ENCODE assay signal across 1 cellular context in the genomic region with DNA sequence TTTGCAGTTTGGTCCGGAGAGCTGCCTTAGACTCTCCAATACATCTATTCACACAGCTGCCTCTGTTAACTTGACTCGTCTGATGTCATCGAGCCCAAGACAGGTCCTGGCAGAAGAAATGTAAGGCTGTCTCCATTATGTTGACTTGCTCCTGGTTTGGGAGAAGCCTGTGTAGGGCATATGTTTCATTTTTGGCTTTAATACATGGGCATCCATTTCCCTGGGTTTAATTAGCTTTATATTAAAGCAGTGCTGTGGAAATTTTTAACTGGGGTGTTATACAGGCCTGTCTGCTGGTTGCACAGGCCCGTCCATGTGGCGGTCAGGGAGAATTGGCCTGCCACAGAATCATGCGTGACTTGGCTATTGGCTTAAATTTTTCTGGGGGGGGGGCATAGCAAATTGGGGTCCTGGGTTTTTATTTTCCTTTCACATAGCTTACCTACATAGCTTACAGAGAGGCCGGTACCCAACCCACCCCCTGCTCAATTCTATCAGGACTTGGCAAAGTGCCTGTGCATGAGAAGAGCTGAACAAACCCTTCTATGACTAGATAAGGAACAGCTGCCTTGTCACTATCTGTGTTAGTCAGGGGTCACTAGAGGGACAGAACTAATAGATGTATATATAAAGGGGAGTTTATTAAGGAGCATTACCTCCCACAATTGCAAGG.
TF ChIP-seq lines count a peak whose summit lies in the region.

No MANE protein-coding gene starts in this region.

TF ChIP-seq in K562, 482 proteins besides CTCF, POLR2A, EP300 and RAD21 (continued from another document and continues in another):
- TF ChIP-seq, protein P1, sequence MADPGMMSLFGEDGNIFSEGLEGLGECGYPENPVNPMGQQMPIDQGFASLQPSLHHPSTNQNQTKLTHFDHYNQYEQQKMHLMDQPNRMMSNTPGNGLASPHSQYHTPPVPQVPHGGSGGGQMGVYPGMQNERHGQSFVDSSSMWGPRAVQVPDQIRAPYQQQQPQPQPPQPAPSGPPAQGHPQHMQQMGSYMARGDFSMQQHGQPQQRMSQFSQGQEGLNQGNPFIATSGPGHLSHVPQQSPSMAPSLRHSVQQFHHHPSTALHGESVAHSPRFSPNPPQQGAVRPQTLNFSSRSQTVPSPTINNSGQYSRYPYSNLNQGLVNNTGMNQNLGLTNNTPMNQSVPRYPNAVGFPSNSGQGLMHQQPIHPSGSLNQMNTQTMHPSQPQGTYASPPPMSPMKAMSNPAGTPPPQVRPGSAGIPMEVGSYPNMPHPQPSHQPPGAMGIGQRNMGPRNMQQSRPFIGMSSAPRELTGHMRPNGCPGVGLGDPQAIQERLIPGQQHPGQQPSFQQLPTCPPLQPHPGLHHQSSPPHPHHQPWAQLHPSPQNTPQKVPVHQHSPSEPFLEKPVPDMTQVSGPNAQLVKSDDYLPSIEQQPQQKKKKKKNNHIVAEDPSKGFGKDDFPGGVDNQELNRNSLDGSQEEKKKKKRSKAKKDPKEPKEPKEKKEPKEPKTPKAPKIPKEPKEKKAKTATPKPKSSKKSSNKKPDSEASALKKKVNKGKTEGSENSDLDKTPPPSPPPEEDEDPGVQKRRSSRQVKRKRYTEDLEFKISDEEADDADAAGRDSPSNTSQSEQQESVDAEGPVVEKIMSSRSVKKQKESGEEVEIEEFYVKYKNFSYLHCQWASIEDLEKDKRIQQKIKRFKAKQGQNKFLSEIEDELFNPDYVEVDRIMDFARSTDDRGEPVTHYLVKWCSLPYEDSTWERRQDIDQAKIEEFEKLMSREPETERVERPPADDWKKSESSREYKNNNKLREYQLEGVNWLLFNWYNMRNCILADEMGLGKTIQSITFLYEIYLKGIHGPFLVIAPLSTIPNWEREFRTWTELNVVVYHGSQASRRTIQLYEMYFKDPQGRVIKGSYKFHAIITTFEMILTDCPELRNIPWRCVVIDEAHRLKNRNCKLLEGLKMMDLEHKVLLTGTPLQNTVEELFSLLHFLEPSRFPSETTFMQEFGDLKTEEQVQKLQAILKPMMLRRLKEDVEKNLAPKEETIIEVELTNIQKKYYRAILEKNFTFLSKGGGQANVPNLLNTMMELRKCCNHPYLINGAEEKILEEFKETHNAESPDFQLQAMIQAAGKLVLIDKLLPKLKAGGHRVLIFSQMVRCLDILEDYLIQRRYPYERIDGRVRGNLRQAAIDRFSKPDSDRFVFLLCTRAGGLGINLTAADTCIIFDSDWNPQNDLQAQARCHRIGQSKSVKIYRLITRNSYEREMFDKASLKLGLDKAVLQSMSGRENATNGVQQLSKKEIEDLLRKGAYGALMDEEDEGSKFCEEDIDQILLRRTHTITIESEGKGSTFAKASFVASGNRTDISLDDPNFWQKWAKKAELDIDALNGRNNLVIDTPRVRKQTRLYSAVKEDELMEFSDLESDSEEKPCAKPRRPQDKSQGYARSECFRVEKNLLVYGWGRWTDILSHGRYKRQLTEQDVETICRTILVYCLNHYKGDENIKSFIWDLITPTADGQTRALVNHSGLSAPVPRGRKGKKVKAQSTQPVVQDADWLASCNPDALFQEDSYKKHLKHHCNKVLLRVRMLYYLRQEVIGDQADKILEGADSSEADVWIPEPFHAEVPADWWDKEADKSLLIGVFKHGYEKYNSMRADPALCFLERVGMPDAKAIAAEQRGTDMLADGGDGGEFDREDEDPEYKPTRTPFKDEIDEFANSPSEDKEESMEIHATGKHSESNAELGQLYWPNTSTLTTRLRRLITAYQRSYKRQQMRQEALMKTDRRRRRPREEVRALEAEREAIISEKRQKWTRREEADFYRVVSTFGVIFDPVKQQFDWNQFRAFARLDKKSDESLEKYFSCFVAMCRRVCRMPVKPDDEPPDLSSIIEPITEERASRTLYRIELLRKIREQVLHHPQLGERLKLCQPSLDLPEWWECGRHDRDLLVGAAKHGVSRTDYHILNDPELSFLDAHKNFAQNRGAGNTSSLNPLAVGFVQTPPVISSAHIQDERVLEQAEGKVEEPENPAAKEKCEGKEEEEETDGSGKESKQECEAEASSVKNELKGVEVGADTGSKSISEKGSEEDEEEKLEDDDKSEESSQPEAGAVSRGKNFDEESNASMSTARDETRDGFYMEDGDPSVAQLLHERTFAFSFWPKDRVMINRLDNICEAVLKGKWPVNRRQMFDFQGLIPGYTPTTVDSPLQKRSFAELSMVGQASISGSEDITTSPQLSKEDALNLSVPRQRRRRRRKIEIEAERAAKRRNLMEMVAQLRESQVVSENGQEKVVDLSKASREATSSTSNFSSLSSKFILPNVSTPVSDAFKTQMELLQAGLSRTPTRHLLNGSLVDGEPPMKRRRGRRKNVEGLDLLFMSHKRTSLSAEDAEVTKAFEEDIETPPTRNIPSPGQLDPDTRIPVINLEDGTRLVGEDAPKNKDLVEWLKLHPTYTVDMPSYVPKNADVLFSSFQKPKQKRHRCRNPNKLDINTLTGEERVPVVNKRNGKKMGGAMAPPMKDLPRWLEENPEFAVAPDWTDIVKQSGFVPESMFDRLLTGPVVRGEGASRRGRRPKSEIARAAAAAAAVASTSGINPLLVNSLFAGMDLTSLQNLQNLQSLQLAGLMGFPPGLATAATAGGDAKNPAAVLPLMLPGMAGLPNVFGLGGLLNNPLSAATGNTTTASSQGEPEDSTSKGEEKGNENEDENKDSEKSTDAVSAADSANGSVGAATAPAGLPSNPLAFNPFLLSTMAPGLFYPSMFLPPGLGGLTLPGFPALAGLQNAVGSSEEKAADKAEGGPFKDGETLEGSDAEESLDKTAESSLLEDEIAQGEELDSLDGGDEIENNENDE (IDR thresholded peaks at IDR 0.05; ENCODE audit: low read depth, low read length): no peak
- TF ChIP-seq, protein P2, sequence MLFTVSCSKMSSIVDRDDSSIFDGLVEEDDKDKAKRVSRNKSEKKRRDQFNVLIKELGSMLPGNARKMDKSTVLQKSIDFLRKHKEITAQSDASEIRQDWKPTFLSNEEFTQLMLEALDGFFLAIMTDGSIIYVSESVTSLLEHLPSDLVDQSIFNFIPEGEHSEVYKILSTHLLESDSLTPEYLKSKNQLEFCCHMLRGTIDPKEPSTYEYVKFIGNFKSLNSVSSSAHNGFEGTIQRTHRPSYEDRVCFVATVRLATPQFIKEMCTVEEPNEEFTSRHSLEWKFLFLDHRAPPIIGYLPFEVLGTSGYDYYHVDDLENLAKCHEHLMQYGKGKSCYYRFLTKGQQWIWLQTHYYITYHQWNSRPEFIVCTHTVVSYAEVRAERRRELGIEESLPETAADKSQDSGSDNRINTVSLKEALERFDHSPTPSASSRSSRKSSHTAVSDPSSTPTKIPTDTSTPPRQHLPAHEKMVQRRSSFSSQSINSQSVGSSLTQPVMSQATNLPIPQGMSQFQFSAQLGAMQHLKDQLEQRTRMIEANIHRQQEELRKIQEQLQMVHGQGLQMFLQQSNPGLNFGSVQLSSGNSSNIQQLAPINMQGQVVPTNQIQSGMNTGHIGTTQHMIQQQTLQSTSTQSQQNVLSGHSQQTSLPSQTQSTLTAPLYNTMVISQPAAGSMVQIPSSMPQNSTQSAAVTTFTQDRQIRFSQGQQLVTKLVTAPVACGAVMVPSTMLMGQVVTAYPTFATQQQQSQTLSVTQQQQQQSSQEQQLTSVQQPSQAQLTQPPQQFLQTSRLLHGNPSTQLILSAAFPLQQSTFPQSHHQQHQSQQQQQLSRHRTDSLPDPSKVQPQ (CRISPR knock-in tag; IDR thresholded peaks at IDR 0.05; ENCODE audit: borderline replicate concordance): no peak
- TF ChIP-seq, protein P3, sequence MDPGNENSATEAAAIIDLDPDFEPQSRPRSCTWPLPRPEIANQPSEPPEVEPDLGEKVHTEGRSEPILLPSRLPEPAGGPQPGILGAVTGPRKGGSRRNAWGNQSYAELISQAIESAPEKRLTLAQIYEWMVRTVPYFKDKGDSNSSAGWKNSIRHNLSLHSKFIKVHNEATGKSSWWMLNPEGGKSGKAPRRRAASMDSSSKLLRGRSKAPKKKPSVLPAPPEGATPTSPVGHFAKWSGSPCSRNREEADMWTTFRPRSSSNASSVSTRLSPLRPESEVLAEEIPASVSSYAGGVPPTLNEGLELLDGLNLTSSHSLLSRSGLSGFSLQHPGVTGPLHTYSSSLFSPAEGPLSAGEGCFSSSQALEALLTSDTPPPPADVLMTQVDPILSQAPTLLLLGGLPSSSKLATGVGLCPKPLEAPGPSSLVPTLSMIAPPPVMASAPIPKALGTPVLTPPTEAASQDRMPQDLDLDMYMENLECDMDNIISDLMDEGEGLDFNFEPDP (CRISPR knock-in tag; IDR thresholded peaks at IDR 0.05): no peak
- TF ChIP-seq ZNF24 (IDR thresholded peaks at IDR 0.05) (no peak), ZNF41 (CRISPR knock-in tag; conservative IDR thresholded peaks at IDR 0.05) (no peak), ZNF384 (IDR thresholded peaks at IDR 0.05; ENCODE audit: low read depth, low read length) (no peak), FOXP1 (CRISPR knock-in tag; IDR thresholded peaks at IDR 0.05) (no peak), L3MBTL2 (IDR thresholded peaks at IDR 0.05) (peak; percentile 80), ZNF696 (CRISPR knock-in tag; conservative IDR thresholded peaks at IDR 0.05) (no peak), PHTF2 (CRISPR knock-in tag; IDR thresholded peaks at IDR 0.05) (no peak), TBP (optimal IDR thresholded peaks at IDR 0.05; ENCODE audit: low read depth, low read length) (no peak), ELF1 (tag; IDR thresholded peaks at IDR 0.05) (no peak; the same call in 1 of the 2 replicates), XRCC4 (IDR thresholded peaks at IDR 0.05; ENCODE audit: extremely low read depth, insufficient read depth, insufficient read length) (no peak)
- TF ChIP-seq, protein P4, sequence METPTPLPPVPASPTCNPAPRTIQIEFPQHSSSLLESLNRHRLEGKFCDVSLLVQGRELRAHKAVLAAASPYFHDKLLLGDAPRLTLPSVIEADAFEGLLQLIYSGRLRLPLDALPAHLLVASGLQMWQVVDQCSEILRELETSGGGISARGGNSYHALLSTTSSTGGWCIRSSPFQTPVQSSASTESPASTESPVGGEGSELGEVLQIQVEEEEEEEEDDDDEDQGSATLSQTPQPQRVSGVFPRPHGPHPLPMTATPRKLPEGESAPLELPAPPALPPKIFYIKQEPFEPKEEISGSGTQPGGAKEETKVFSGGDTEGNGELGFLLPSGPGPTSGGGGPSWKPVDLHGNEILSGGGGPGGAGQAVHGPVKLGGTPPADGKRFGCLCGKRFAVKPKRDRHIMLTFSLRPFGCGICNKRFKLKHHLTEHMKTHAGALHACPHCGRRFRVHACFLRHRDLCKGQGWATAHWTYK (CRISPR knock-in tag; IDR thresholded peaks at IDR 0.05): no peak; the same call in 1 of the 2 replicates
- TF ChIP-seq, protein P5, sequence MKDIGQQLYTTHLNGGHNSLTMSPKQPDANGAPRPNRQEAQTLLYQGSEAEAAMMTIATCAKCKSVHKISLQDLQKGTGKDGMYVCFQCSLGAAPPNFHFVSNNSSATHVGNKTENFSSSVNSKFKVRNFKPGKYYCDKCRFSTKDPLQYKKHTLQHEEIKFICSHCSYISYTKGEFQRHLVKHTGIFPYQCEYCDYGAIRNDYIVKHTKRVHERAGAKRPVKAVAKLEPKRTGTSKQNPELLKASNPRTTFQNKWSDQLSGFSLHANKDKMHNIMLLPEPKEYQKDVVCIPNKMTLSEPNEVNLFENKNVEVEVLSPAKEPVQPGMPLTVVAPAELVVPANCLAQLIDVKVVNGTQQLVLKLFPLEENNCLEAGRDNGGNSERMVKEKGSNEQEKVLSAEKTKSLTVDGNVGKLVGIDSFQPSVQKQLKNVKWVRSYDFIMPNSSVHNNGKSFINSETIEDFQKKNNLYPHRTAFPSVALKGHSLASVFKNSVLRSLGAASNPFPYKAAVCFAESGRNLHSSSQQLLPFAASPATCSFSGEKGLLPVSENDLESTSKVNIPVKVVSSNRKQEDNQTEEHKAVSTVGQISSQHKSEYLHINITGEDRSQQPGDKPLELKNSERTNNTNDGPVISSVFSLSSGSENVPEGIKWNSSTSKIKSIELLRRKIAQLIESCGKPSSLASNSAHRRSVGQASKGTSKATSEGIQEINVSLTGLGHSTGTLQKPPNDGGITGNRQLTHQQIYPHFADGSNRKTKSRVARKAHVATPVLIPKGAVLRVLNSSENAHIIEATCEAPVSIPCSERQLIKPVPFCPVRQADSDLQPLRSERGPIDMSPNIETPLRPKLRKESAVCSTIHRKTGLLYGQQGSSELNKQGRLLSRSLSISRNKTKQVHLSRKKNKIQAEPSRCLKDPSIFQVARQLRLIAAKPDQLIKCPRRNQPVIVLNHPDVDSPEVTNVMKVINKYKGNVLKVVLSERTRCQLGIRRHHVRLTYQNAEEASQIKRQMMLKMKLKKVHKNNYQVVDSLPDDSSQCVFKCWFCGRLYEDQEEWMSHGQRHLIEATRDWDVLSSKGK (CRISPR knock-in tag; IDR thresholded peaks at IDR 0.05): no peak
- TF ChIP-seq, protein P6, sequence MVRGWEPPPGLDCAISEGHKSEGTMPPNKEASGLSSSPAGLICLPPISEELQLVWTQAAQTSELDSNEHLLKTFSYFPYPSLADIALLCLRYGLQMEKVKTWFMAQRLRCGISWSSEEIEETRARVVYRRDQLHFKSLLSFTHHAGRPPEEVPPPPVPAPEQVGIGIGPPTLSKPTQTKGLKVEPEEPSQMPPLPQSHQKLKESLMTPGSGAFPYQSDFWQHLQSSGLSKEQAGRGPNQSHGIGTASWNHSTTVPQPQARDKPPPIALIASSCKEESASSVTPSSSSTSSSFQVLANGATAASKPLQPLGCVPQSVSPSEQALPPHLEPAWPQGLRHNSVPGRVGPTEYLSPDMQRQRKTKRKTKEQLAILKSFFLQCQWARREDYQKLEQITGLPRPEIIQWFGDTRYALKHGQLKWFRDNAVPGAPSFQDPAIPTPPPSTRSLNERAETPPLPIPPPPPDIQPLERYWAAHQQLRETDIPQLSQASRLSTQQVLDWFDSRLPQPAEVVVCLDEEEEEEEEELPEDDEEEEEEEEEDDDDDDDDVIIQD (CRISPR knock-in tag; IDR thresholded peaks at IDR 0.05): no peak
- TF ChIP-seq, protein P7, sequence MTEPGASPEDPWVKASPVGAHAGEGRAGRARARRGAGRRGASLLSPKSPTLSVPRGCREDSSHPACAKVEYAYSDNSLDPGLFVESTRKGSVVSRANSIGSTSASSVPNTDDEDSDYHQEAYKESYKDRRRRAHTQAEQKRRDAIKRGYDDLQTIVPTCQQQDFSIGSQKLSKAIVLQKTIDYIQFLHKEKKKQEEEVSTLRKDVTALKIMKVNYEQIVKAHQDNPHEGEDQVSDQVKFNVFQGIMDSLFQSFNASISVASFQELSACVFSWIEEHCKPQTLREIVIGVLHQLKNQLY (CRISPR knock-in tag; conservative IDR thresholded peaks at IDR 0.05): no peak
- TF ChIP-seq, protein P8, sequence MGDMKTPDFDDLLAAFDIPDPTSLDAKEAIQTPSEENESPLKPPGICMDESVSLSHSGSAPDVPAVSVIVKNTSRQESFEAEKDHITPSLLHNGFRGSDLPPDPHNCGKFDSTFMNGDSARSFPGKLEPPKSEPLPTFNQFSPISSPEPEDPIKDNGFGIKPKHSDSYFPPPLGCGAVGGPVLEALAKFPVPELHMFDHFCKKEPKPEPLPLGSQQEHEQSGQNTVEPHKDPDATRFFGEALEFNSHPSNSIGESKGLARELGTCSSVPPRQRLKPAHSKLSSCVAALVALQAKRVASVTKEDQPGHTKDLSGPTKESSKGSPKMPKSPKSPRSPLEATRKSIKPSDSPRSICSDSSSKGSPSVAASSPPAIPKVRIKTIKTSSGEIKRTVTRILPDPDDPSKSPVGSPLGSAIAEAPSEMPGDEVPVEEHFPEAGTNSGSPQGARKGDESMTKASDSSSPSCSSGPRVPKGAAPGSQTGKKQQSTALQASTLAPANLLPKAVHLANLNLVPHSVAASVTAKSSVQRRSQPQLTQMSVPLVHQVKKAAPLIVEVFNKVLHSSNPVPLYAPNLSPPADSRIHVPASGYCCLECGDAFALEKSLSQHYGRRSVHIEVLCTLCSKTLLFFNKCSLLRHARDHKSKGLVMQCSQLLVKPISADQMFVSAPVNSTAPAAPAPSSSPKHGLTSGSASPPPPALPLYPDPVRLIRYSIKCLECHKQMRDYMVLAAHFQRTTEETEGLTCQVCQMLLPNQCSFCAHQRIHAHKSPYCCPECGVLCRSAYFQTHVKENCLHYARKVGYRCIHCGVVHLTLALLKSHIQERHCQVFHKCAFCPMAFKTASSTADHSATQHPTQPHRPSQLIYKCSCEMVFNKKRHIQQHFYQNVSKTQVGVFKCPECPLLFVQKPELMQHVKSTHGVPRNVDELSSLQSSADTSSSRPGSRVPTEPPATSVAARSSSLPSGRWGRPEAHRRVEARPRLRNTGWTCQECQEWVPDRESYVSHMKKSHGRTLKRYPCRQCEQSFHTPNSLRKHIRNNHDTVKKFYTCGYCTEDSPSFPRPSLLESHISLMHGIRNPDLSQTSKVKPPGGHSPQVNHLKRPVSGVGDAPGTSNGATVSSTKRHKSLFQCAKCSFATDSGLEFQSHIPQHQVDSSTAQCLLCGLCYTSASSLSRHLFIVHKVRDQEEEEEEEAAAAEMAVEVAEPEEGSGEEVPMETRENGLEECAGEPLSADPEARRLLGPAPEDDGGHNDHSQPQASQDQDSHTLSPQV (IDR thresholded peaks at IDR 0.05): peak; percentile 94
